In genomic region chr6:11828185-11828897, GRCh38 we compare ENCODE assay signal across 20 cellular contexts. TPM values are rescaled to one million over a fixed set of nuclear protein-coding genes. Genes with fewer than 3 reads are reported as not detected.
DNase-seq lines count a peak whose midpoint lies in the region; ATAC-seq, FAIRE-seq and TF ChIP-seq lines count a peak whose summit lies in the region.
"Had no signal": no experiment of that assay in that cellular context is flagged by ENCODE, and none has a peak within 500 bp of the region (broad histone marks: within the 10 kb centered on the region; RNA-seq: fewer than 3 reads in every experiment).

No MANE protein-coding gene starts in this region.

- H3K9me3 Mint-ChIP-seq in osteocyte (ENCODE audit: unreplicated experiment), result no peaks in the 10 kb centered on the region
- H3K9me3 Mint-ChIP-seq in glutamatergic neuron (ENCODE audit: unreplicated experiment), result peaks cover 3% of the 10 kb centered on the region
- H3K9me3 Mint-ChIP-seq: activated CD4-positive, alpha-beta T cell treated with anti-CD3 and anti-CD28 coated beads, Interleukin-2, amount 10 ng/mL, durations not matched to agents 7 days and 5 days; activated naive CD8-positive, alpha-beta T cell treated with anti-CD3 and anti-CD28 coated beads for 36 hours had no signal

- peak; percentile 92 for FAIRE-seq in GM12892 (lab: Jason Lieb, UNC)

- H3K4me1 ChIP-seq in left lung, result peaks cover 0 to 6% of the 10 kb centered on the region in 2 donors
- H3K4me1 ChIP-seq: HAP-1, prostate gland had no signal

- H3K27me3 Mint-ChIP-seq in osteocyte (ENCODE audit: unreplicated experiment) (no peaks in the 10 kb centered on the region), glutamatergic neuron (ENCODE audit: unreplicated experiment) (peaks cover 1% of the 10 kb centered on the region)
- H3K27me3 Mint-ChIP-seq: activated CD4-positive, alpha-beta T cell treated with anti-CD3 and anti-CD28 coated beads, Interleukin-2, amount 10 ng/mL, durations not matched to agents 7 days and 5 days; activated naive CD8-positive, alpha-beta T cell treated with anti-CD3 and anti-CD28 coated beads for 36 hours had no signal

- TF ChIP-seq CTCF in osteocyte (IDR thresholded peaks at IDR 0.05), result no peak
- no peak for TF ChIP-seq CTCF in left lung (IDR thresholded peaks at IDR 0.05)
- no peak for TF ChIP-seq CTCF in glutamatergic neuron (IDR thresholded peaks at IDR 0.05; ENCODE audit: partially characterized antibody, unreplicated experiment)

- no peaks in the 10 kb centered on the region for H3K27me3 ChIP-seq in left lung

- no peaks in the 10 kb centered on the region for H3K36me3 ChIP-seq in left lung
- H3K36me3 ChIP-seq: HAP-1, prostate gland had no signal

- ATAC-seq in HG03432 (IDR thresholded peaks at IDR 0.05; ENCODE audit: unreplicated experiment) (peak; percentile 43), left lung (no peak), HG03571 (IDR thresholded peaks at IDR 0.05; ENCODE audit: unreplicated experiment) (no peak)
- ATAC-seq: left cardiac atrium had no signal

- H3K36me3 Mint-ChIP-seq in osteocyte (ENCODE audit: unreplicated experiment), result no peaks in the 10 kb centered on the region
- H3K36me3 Mint-ChIP-seq in glutamatergic neuron (ENCODE audit: unreplicated experiment), result no peaks in the 10 kb centered on the region
- H3K36me3 Mint-ChIP-seq: activated naive CD8-positive, alpha-beta T cell treated with anti-CD3 and anti-CD28 coated beads for 36 hours had no signal

- no peak overlapping the region for H3K27ac ChIP-seq in left lung
- H3K27ac ChIP-seq: dorsolateral prefrontal cortex, prostate gland had no signal

- H3K4me1 Mint-ChIP-seq in osteocyte (ENCODE audit: unreplicated experiment) (peaks cover 21% of the 10 kb centered on the region), glutamatergic neuron (ENCODE audit: low read depth, unreplicated experiment) (peaks cover 2% of the 10 kb centered on the region)

- no peak for TF ChIP-seq POLR2A in GM12892 (IDR thresholded peaks at IDR 0.05; ENCODE audit: low read depth, low read length)

- H3K4me3 ChIP-seq in left lung, result no peak overlapping the region
- H3K4me3 ChIP-seq: dorsolateral prefrontal cortex, HAP-1, prostate gland had no signal

- no peaks in the 10 kb centered on the region for H3K9me3 ChIP-seq in left lung
- H3K9me3 ChIP-seq: HAP-1, prostate gland, SK-N-SH had no signal

- intact Hi-C loops in left lung (cut with DNase I), result no loop called here

- DNase-seq in GM12892 (ENCODE audit: insufficient read length) (no peak), SIG-M5 (lab: John Stamatoyannopoulos, UW) (peak; percentile 8), osteocyte (ENCODE audit: extremely low spot score, unreplicated experiment) (no peak), left lung (no peak), NCI-H1930 (lab: John Stamatoyannopoulos, UW) (no peak), glutamatergic neuron (no peak)
- DNase-seq: activated CD4-positive, alpha-beta T cell treated with anti-CD3 and anti-CD28 coated beads, Interleukin-2, amount 10 ng/mL, durations not matched to agents 7 days and 5 days; activated naive CD8-positive, alpha-beta T cell treated with anti-CD3 and anti-CD28 coated beads for 36 hours; activated T-cell treated with anti-CD3 and anti-CD28 coated beads, Interleukin-2, amount 50 U/mL, for 1 hour; dorsolateral prefrontal cortex; hypothalamus; left cardiac atrium; NCI-H1092 treated with DMSO at 0.1 percent for 48 hours; OCI-M1; SK-N-SH; stimulated activated CD4-positive, alpha-beta T cell treated with anti-CD3 and anti-CD28 coated beads, Interleukin-12 subunit alpha, Interleukin-12 subunit beta, amount 100 ng/mL, for 4 hours had no signal

- H3K4me3 Mint-ChIP-seq in osteocyte (ENCODE audit: unreplicated experiment), result no peak overlapping the region
- no peak overlapping the region for H3K4me3 Mint-ChIP-seq in glutamatergic neuron (ENCODE audit: unreplicated experiment)
- H3K4me3 Mint-ChIP-seq: activated CD4-positive, alpha-beta T cell treated with anti-CD3 and anti-CD28 coated beads, Interleukin-2, amount 10 ng/mL, durations not matched to agents 7 days and 5 days; activated naive CD8-positive, alpha-beta T cell treated with anti-CD3 and anti-CD28 coated beads for 36 hours had no signal

- H3K27ac Mint-ChIP-seq in osteocyte (ENCODE audit: unreplicated experiment), result peak overlapping the region; percentile 53
- no peak overlapping the region for H3K27ac Mint-ChIP-seq in glutamatergic neuron (ENCODE audit: unreplicated experiment)
- H3K27ac Mint-ChIP-seq: activated CD4-positive, alpha-beta T cell treated with anti-CD3 and anti-CD28 coated beads, Interleukin-2, amount 10 ng/mL, durations not matched to agents 7 days and 5 days; activated naive CD8-positive, alpha-beta T cell treated with anti-CD3 and anti-CD28 coated beads for 36 hours had no signal

RNA-seq across cellular contexts. Expression of gene ADTRP, which starts 49.7 kb away (rescaled TPM):
- 12.7 TPM for polyA plus RNA-seq in GM12892 (2012; ENCODE audit: missing spikeins)
- total RNA-seq in osteocyte (not detected in 2 replicates), left lung (10 to 100 TPM in 1 of 2 donors, 1 to 10 TPM in 1; 7.1 to 11.4 TPM), glutamatergic neuron (ENCODE audit: unreplicated experiment) (not detected)
